20 cellular contexts compared by ENCODE assay signal in genomic region chr1:183876284-183876683, GRCh38.
DNase-seq lines count a peak whose midpoint lies in the region; ATAC-seq and TF ChIP-seq lines count a peak whose summit lies in the region.
"Had no signal": no experiment of that assay in that cellular context is flagged by ENCODE, and none has a peak within 500 bp of the region (broad histone marks: within the 10 kb centered on the region; RNA-seq: fewer than 3 reads in every experiment).

No MANE protein-coding gene starts in this region.

- intact Hi-C loops in heart left ventricle (cut with DNase I) = loop anchor here in 6 of 10 donors (5.0 to 10.0 kb wide), 5 partner anchors 34 to 71 kb away; partner anchors contain the start of gene RGL1 (in 2 of the 6)
- intact Hi-C loops in cardiac septum (cut with DNase I) = loop anchor here (5.0 kb wide), 1 partner anchor 34 kb away; no protein-coding TSS in a partner anchor
- intact Hi-C loops in esophagus squamous epithelium (cut with DNase I) = no loop called here
- intact Hi-C loops in transverse colon (cut with DNase I; ENCODE audit: low total_unique reads) = no loop called here

- H3K9me3 Mint-ChIP-seq in stimulated activated naive B cell treated with anti-CD40 and anti-IgM and Interleukin-4, amounts not matched to agents 10 μg/mL and 1 μg/mL and 100 μg/mL, for 72 hours = no peaks in the 10 kb centered on the region
- H3K9me3 Mint-ChIP-seq: CD8-positive, alpha-beta T cell; naive thymus-derived CD8-positive, alpha-beta T cell had no signal

- H3K79me2 ChIP-seq in osteoblast (ENCODE audit: insufficient read depth, low read length) = no peaks in the 10 kb centered on the region

- H3K27me3 ChIP-seq in heart left ventricle = no peaks in the 10 kb centered on the region
- H3K27me3 ChIP-seq in esophagus squamous epithelium = no peaks in the 10 kb centered on the region
- H3K27me3 ChIP-seq in osteoblast (ENCODE audit: insufficient read depth, low read length) = no peaks in the 10 kb centered on the region
- no peaks in the 10 kb centered on the region for H3K27me3 ChIP-seq in transverse colon

- H3K27me3 Mint-ChIP-seq in stimulated activated naive B cell treated with anti-CD40 and anti-IgM and Interleukin-4, amounts not matched to agents 10 μg/mL and 1 μg/mL and 100 μg/mL, for 72 hours = no peaks in the 10 kb centered on the region
- H3K27me3 Mint-ChIP-seq: activated CD8-positive, alpha-beta memory T cell treated with anti-CD3 and anti-CD28 coated beads, Interleukin-2, amount 10 ng/mL, durations not matched to agents 7 days and 5 days; naive thymus-derived CD8-positive, alpha-beta T cell had no signal

- H3K4me1 ChIP-seq in heart left ventricle (peaks cover 17 to 98% (median 78%) of the 10 kb centered on the region in 12 donors), esophagus squamous epithelium (peaks cover 15 to 47% (median 39%) of the 10 kb centered on the region in 3 donors), osteoblast (ENCODE audit: insufficient read depth, low read length) (peaks cover 26% of the 10 kb centered on the region), transverse colon (peaks cover 0 to 49% (median 8%) of the 10 kb centered on the region in 4 donors)

- H3K27ac ChIP-seq in heart left ventricle (peak overlapping the region in 10 of 12 donors; percentile 29 to 82 (median 62)), esophagus squamous epithelium (peak overlapping the region in 3 of 4 donors; percentile 53 to 72 (median 65)), osteoblast (ENCODE audit: low read depth, low read length) (no peak overlapping the region), transverse colon (peak overlapping the region; percentile 52 to 68 (median 67))

- H3K4me2 ChIP-seq in osteoblast (ENCODE audit: insufficient read depth, low read length) = peak overlapping the region; percentile 80

- H3K4me1 Mint-ChIP-seq in stimulated activated naive B cell treated with anti-CD40 and anti-IgM and Interleukin-4, amounts not matched to agents 10 μg/mL and 1 μg/mL and 100 μg/mL, for 72 hours = peaks cover 4 to 14% of the 10 kb centered on the region in 2 donors

- DNase-seq in heart left ventricle (no peak), cardiac septum (ENCODE audit: low spot score) (no peak), esophagus squamous epithelium (lab: John Stamatoyannopoulos, UW) (no peak), osteoblast (ENCODE audit: insufficient read length, low spot score, missing footprints) (no peak), transverse colon (no peak)
- DNase-seq in stimulated activated naive B cell treated with anti-CD40 and anti-IgM and Interleukin-4, amounts not matched to agents 10 μg/mL and 1 μg/mL and 100 μg/mL, for 72 hours = no peak
- DNase-seq: 8988T; activated CD8-positive, alpha-beta memory T cell treated with anti-CD3 and anti-CD28 coated beads, Interleukin-2, amount 10 ng/mL, durations not matched to agents 7 days and 5 days; activated gamma-delta T cell; CD8-positive, alpha-beta T cell; dermis blood vessel endothelial cell; DND-41; left colon; MM.1S; naive thymus-derived CD8-positive, alpha-beta T cell; NCI-H187 treated with DMSO at 0.1 percent for 48 hours; NCI-H446 treated with DMSO at 0.1 percent for 48 hours; stimulated activated CD4-positive, alpha-beta T cell treated with anti-CD3 and anti-CD28 coated beads, Interleukin-2, amount 100 ng/mL, for 24 hours had no signal

- no peaks in the 10 kb centered on the region for H4K20me1 ChIP-seq in osteoblast (ENCODE audit: insufficient read depth, low read length)

- TF ChIP-seq EP300 in transverse colon (IDR thresholded peaks at IDR 0.05; ENCODE audit: low read depth) = no peak

- ATAC-seq in heart left ventricle (peak in 1 of 4 donors; percentile 15), HG02798 (IDR thresholded peaks at IDR 0.05; ENCODE audit: poor library complexity, unreplicated experiment) (no peak), GM18861 (IDR thresholded peaks at IDR 0.05; ENCODE audit: unreplicated experiment) (no peak)
- no peak for ATAC-seq in stimulated activated naive B cell treated with anti-CD40 and anti-IgM and Interleukin-4, amounts not matched to agents 10 μg/mL and 1 μg/mL and 100 μg/mL, for 72 hours (replicated peaks)
- ATAC-seq: activated CD8-positive, alpha-beta memory T cell treated with anti-CD3 and anti-CD28 coated beads, Interleukin-2, amount 10 ng/mL, durations not matched to agents 7 days and 5 days; CD8-positive, alpha-beta T cell; left colon; naive thymus-derived CD8-positive, alpha-beta T cell had no signal

- 25 to 38% (median 29%) methylated on average over 4 of the region's 4 CpGs for WGBS in heart left ventricle, 4 donors
- WGBS in esophagus squamous epithelium, 2 donors = 44 to 48% methylated on average over 4 of the region's 4 CpGs
- WGBS in transverse colon (ENCODE audit: low coverage in 1 of 2), 2 donors = 46 to 70% methylated on average over 3 to 4 of the region's 4 CpGs

- TF ChIP-seq CTCF in heart left ventricle (IDR thresholded peaks at IDR 0.05) (no peak), esophagus squamous epithelium (IDR thresholded peaks at IDR 0.05) (no peak), osteoblast (IDR thresholded peaks at IDR 0.05; ENCODE audit: extremely low read depth, low read depth, low read length) (no peak), transverse colon (IDR thresholded peaks at IDR 0.05) (no peak)

- H3K36me3 Mint-ChIP-seq in stimulated activated naive B cell treated with anti-CD40 and anti-IgM and Interleukin-4, amounts not matched to agents 10 μg/mL and 1 μg/mL and 100 μg/mL, for 72 hours = peaks cover 0 to 5% of the 10 kb centered on the region in 2 donors
- H3K36me3 Mint-ChIP-seq: CD8-positive, alpha-beta T cell had no signal

- no peak overlapping the region for H2AFZ ChIP-seq in osteoblast (ENCODE audit: low read length)

- H3K27ac Mint-ChIP-seq in stimulated activated naive B cell treated with anti-CD40 and anti-IgM and Interleukin-4, amounts not matched to agents 10 μg/mL and 1 μg/mL and 100 μg/mL, for 72 hours = no peak overlapping the region
- H3K27ac Mint-ChIP-seq: CD8-positive, alpha-beta T cell had no signal

- no peak overlapping the region for H3K4me3 Mint-ChIP-seq in stimulated activated naive B cell treated with anti-CD40 and anti-IgM and Interleukin-4, amounts not matched to agents 10 μg/mL and 1 μg/mL and 100 μg/mL, for 72 hours
- H3K4me3 Mint-ChIP-seq: activated CD8-positive, alpha-beta memory T cell treated with anti-CD3 and anti-CD28 coated beads, Interleukin-2, amount 10 ng/mL, durations not matched to agents 7 days and 5 days; CD8-positive, alpha-beta T cell; naive thymus-derived CD8-positive, alpha-beta T cell had no signal

- H3K9me3 ChIP-seq in heart left ventricle = no peaks in the 10 kb centered on the region
- no peaks in the 10 kb centered on the region for H3K9me3 ChIP-seq in esophagus squamous epithelium
- no peaks in the 10 kb centered on the region for H3K9me3 ChIP-seq in osteoblast (ENCODE audit: low read depth, low read length)
- H3K9me3 ChIP-seq in transverse colon = no peaks in the 10 kb centered on the region

- in situ Hi-C loops in transverse colon (cut with MboI; ENCODE audit: low pct_ligation_motif_present in 1 of 4, low pct_unique_long_range_greater_than_20kb in 1 of 4, low sequenced_read_pairs in 3 of 4) = no loop called here

- H3K36me3 ChIP-seq in heart left ventricle (peaks cover 0 to 15% (median 0%) of the 10 kb centered on the region in 9 donors), esophagus squamous epithelium (no peaks in the 10 kb centered on the region), osteoblast (ENCODE audit: insufficient read depth, low read length) (no peaks in the 10 kb centered on the region), transverse colon (no peaks in the 10 kb centered on the region)

- H3K4me3 ChIP-seq in heart left ventricle = no peak overlapping the region
- no peak overlapping the region for H3K4me3 ChIP-seq in esophagus squamous epithelium
- no peak overlapping the region for H3K4me3 ChIP-seq in osteoblast (ENCODE audit: insufficient read depth, low read length)
- H3K4me3 ChIP-seq in transverse colon = no peak overlapping the region

- TF ChIP-seq POLR2A in heart left ventricle (IDR thresholded peaks at IDR 0.05) = no peak
- no peak for TF ChIP-seq POLR2A in esophagus squamous epithelium (IDR thresholded peaks at IDR 0.05)
- no peak for TF ChIP-seq POLR2A in transverse colon (IDR thresholded peaks at IDR 0.05)

Comparison
In these comparisons a context has a peak if more than half of its experiments do, and no peak if none do; other contexts are left out.
1. intact Hi-C loops: an anchor here in heart left ventricle (5.0 to 10.0 kb wide) and cardiac septum (5.0 kb wide); none called in esophagus squamous epithelium and transverse colon.